ENCODE assay signal across 8 cellular contexts in the genomic region with DNA sequence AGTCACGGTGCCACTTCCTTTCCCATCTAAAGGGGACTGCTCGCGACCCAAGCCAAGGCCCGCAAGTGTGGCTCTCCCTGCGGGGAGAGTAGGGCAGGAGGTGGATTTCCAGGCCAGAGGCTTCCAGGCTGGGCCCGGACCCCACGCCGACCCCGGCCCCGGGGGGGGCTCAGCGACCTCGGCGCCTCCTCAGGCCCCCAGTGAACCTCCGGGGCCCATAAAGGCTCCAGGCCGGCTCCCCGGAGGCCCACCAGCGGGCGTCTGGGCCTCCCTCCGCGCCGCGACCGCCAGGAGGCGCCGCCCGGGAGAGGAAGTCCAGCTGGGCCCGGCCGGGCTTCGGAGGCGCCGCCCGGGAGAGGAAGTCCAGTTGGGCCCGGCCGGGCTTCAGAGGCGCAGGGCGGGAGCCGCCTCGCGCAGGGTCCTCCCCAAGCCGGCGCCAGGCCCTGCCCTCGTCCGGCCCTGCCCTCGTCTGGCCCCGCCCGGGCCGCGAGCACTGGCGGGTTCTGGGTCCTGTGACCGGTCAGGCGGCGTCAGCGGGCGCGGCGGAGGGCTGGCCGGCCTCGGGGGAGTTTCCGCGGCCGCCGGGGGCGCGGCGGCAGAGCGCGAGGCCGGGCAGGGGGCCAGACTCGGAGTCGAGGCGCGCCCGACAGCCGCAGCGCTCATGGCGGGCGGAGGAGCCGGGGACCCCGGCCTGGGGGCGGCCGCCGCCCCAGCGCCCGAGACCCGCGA. TPM values are rescaled to one million over a fixed set of nuclear protein-coding genes. Genes with fewer than 3 reads are reported as not detected.
DNase-seq lines count a peak whose midpoint lies in the region; ATAC-seq and TF ChIP-seq lines count a peak whose summit lies in the region.

A gene (plus strand): TSS at position 623 of the 729 bp plus-strand sequence. CDS start 39 bp downstream, at position 662.

- peak within 1 kb of the TSS; percentile 91 to 94 for H3K4me3 ChIP-seq in ascending aorta

- no peaks in the 10 kb centered on the region for H3K36me3 Mint-ChIP-seq in osteocyte (ENCODE audit: unreplicated experiment)

- peak; percentile 92 for DNase-seq in ACHN
- peak; percentile 96 for DNase-seq in NOMO-1 treated with DMSO at 0.1 percent for 48 hours (lab: John Stamatoyannopoulos, UW; ENCODE audit: unreplicated experiment)
- peak; percentile 82 to 97 for DNase-seq in ascending aorta (ENCODE audit: low spot score in 2 of 2)
- DNase-seq in left cardiac atrium: peak; percentile 96
- peak; percentile 98 for DNase-seq in osteocyte (ENCODE audit: extremely low spot score, unreplicated experiment)

- peaks cover 4 to 27% of the 10 kb centered on the region in 2 donors for H3K4me1 ChIP-seq in ascending aorta

- intact Hi-C loops in ascending aorta (cut with DNase I) (loop anchor here (2.0 to 10.0 kb wide), 3 partner anchors 581 to 1951 kb away; a partner anchor contains a TSS), left cardiac atrium (cut with DNase I) (no loop called here)

- H3K36me3 ChIP-seq in ascending aorta: no peaks in the 10 kb centered on the region

- ATAC-seq in GM18505 (IDR thresholded peaks at IDR 0.05; ENCODE audit: unreplicated experiment) (peak; percentile 62), HG03039 (IDR thresholded peaks at IDR 0.05; ENCODE audit: unreplicated experiment) (peak; percentile 81), left cardiac atrium (peak; percentile 98 to 99), HG03280 (IDR thresholded peaks at IDR 0.05; ENCODE audit: unreplicated experiment) (no peak)

- peak within 1 kb of the TSS; percentile 99 for H3K27ac Mint-ChIP-seq in osteocyte (ENCODE audit: unreplicated experiment)

- TF ChIP-seq CTCF in ascending aorta (IDR thresholded peaks at IDR 0.05): peak; percentile 79 to 85 (median 79)
- TF ChIP-seq CTCF in osteocyte (IDR thresholded peaks at IDR 0.05): peak; percentile 91

- H3K4me1 Mint-ChIP-seq in osteocyte (ENCODE audit: unreplicated experiment): peaks cover 36% of the 10 kb centered on the region

- peaks cover 3% of the 10 kb centered on the region for H3K9me3 Mint-ChIP-seq in osteocyte (ENCODE audit: unreplicated experiment)

- TF ChIP-seq POLR2A in GM18505 (IDR thresholded peaks at IDR 0.05; ENCODE audit: borderline replicate concordance, extremely low read depth, insufficient read depth, insufficient read length): no peak

- peaks cover 6% of the 10 kb centered on the region for H3K27me3 Mint-ChIP-seq in osteocyte (ENCODE audit: unreplicated experiment)

- H3K4me3 Mint-ChIP-seq in osteocyte (ENCODE audit: unreplicated experiment): peak within 1 kb of the TSS; percentile 100

- in situ Hi-C loops in ACHN (cut with HindIII; ENCODE audit: low pct_ligation_motif_present, low pct_unique_long_range_greater_than_20kb, low sequenced_read_pairs): no loop called here

- H3K9me3 ChIP-seq in ascending aorta: no peaks in the 10 kb centered on the region

- H3K27me3 ChIP-seq in ascending aorta: no peaks in the 10 kb centered on the region

- peak within 1 kb of the TSS; percentile 97 to 99 for H3K27ac ChIP-seq in ascending aorta

RNA-seq across cellular contexts. Expression of the gene that starts here (rescaled TPM):
- total RNA-seq in ascending aorta (89.2 TPM), left cardiac atrium (10 to 100 TPM; 12.5 to 16.0 TPM), osteocyte (47.7 and 54.2 TPM in 2 replicates)
